ENCODE assay signal across 1 cellular context in the genomic region with DNA sequence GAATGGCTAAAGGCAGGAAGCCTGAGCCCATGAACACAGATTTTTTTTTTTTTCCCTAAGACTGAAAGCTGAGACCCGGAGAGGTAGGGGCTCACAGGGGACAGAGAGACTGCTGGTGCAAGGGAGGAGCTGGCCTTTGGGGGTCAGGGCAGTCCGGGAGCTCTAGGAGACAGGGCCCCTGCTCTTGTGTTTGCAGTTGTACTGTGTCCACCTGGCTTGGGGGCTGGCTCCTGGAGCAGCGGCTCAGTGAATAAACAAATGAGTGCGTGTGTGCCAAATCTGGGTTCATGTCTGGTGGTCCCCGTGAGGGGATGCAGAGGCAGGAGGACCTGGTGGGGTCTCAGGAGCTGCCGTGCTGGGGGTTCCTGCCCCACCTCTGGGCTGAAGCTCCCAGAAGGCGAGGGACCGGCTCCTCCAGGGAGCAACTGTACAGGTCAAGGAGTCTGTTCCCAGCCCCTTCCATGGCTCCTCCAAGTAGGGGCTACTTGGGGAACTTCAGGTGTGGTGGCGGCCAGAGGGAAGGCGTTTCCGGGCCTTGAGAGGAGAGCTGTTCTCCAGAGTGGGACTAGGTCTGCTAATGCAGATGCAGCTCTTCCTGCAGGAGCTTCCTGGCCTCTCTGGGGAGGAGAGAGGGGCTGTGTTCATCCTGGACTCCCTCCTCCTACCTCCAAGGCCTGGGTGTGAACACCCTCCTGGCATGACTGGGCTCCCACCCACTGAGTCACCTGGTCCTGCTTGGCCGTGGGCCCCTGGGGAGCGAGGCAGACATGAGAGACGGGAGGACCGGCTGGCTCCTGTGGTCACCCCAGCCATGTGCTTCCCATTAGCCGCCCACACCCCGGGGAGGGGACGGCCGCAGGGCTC.
TF ChIP-seq lines count a peak whose summit lies in the region.

No MANE protein-coding gene starts in this region.

TF ChIP-seq in HepG2, 621 proteins besides CTCF, POLR2A, EP300 and RAD21 (continued from another document and continues in another):
- TF ChIP-seq, protein P1, sequence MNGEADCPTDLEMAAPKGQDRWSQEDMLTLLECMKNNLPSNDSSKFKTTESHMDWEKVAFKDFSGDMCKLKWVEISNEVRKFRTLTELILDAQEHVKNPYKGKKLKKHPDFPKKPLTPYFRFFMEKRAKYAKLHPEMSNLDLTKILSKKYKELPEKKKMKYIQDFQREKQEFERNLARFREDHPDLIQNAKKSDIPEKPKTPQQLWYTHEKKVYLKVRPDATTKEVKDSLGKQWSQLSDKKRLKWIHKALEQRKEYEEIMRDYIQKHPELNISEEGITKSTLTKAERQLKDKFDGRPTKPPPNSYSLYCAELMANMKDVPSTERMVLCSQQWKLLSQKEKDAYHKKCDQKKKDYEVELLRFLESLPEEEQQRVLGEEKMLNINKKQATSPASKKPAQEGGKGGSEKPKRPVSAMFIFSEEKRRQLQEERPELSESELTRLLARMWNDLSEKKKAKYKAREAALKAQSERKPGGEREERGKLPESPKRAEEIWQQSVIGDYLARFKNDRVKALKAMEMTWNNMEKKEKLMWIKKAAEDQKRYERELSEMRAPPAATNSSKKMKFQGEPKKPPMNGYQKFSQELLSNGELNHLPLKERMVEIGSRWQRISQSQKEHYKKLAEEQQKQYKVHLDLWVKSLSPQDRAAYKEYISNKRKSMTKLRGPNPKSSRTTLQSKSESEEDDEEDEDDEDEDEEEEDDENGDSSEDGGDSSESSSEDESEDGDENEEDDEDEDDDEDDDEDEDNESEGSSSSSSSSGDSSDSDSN (CRISPR knock-in tag; IDR thresholded peaks at IDR 0.05) = peak; percentile 49
- TF ChIP-seq NBN (conservative IDR thresholded peaks at IDR 0.05) (no peak), ZNF841 (CRISPR knock-in tag; IDR thresholded peaks at IDR 0.05; ENCODE audit: borderline replicate concordance) (no peak), ZNF30 (CRISPR knock-in tag; IDR thresholded peaks at IDR 0.05) (peak; percentile 52; the same call in 1 of the 2 replicates), JUNB (CRISPR knock-in tag; IDR thresholded peaks at IDR 0.05; ENCODE audit: borderline replicate concordance) (no peak), YEATS4 (CRISPR knock-in tag; IDR thresholded peaks at IDR 0.05; ENCODE audit: borderline replicate concordance) (peak; percentile 55; the same call in 1 of the 2 replicates), ZKSCAN5 (CRISPR knock-in tag; IDR thresholded peaks at IDR 0.05) (no peak), ZNF282 (IDR thresholded peaks at IDR 0.05; ENCODE audit: partially characterized antibody) (no peak), ZNF598 (CRISPR knock-in tag; IDR thresholded peaks at IDR 0.05; ENCODE audit: borderline replicate concordance) (peak; percentile 72; the same call in 1 of the 2 replicates), ZNF354B (CRISPR knock-in tag; IDR thresholded peaks at IDR 0.05) (no peak), SNAPC2 (CRISPR knock-in tag; IDR thresholded peaks at IDR 0.05) (peak; percentile 97), HOXA3 (CRISPR knock-in tag; IDR thresholded peaks at IDR 0.05) (peak; percentile 49; the same call in 1 of the 2 replicates), FOSL1 (CRISPR knock-in tag; IDR thresholded peaks at IDR 0.05; ENCODE audit: borderline replicate concordance) (no peak), MED1 (CRISPR knock-in tag; IDR thresholded peaks at IDR 0.05) (peak; percentile 81), TARDBP (CRISPR knock-in tag; IDR thresholded peaks at IDR 0.05) (peak; percentile 95), FLYWCH1 (CRISPR knock-in tag; IDR thresholded peaks at IDR 0.05) (peak; percentile 77; the same call in 1 of the 2 replicates), ZNF766 (CRISPR knock-in tag; IDR thresholded peaks at IDR 0.05; ENCODE audit: borderline replicate concordance) (no peak), NKX3-1 (CRISPR knock-in tag; IDR thresholded peaks at IDR 0.05) (0 out of 2 replicates have a peak, but pooled peaks have one; percentile 36), ZNF780A (CRISPR knock-in tag; IDR thresholded peaks at IDR 0.05) (no peak; the same call in 1 of the 2 replicates), HOXA9 (CRISPR knock-in tag; IDR thresholded peaks at IDR 0.05; ENCODE audit: borderline replicate concordance) (no peak), MAFK (conservative IDR thresholded peaks at IDR 0.05 in 1 of 2, IDR thresholded peaks at IDR 0.05 in 1 of 2; ENCODE audit: low read length in 2 of 2) (no peak), RARG (CRISPR knock-in tag; IDR thresholded peaks at IDR 0.05; ENCODE audit: low read depth) (no peak), PHF21A (CRISPR knock-in tag; IDR thresholded peaks at IDR 0.05) (peak; percentile 90), TGIF2 (CRISPR knock-in tag; IDR thresholded peaks at IDR 0.05) (peak; percentile 85), MBD4 (IDR thresholded peaks at IDR 0.05; ENCODE audit: borderline replicate concordance, low read length) (no peak), CHD2 (IDR thresholded peaks at IDR 0.05; ENCODE audit: low read depth, low read length) (no peak), SIX1 (CRISPR knock-in tag; IDR thresholded peaks at IDR 0.05; ENCODE audit: borderline replicate concordance) (no peak; the same call in 1 of the 2 replicates), TBP (CRISPR knock-in tag; IDR thresholded peaks at IDR 0.05) (no peak), ZNF777 (CRISPR knock-in tag; IDR thresholded peaks at IDR 0.05) (peak; percentile 54; the same call in 1 of the 2 replicates), ZNF746 (CRISPR knock-in tag; IDR thresholded peaks at IDR 0.05) (0 out of 2 replicates have a peak, but pooled peaks have one; percentile 63)
- TF ChIP-seq, protein P2, sequence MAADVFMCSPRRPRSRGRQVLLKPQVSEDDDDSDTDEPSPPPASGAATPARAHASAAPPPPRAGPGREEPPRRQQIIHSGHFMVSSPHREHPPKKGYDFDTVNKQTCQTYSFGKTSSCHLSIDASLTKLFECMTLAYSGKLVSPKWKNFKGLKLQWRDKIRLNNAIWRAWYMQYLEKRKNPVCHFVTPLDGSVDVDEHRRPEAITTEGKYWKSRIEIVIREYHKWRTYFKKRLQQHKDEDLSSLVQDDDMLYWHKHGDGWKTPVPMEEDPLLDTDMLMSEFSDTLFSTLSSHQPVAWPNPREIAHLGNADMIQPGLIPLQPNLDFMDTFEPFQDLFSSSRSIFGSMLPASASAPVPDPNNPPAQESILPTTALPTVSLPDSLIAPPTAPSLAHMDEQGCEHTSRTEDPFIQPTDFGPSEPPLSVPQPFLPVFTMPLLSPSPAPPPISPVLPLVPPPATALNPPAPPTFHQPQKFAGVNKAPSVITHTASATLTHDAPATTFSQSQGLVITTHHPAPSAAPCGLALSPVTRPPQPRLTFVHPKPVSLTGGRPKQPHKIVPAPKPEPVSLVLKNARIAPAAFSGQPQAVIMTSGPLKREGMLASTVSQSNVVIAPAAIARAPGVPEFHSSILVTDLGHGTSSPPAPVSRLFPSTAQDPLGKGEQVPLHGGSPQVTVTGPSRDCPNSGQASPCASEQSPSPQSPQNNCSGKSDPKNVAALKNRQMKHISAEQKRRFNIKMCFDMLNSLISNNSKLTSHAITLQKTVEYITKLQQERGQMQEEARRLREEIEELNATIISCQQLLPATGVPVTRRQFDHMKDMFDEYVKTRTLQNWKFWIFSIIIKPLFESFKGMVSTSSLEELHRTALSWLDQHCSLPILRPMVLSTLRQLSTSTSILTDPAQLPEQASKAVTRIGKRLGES (CRISPR knock-in tag; IDR thresholded peaks at IDR 0.05; ENCODE audit: borderline replicate concordance) = no peak
- TF ChIP-seq, protein P3, sequence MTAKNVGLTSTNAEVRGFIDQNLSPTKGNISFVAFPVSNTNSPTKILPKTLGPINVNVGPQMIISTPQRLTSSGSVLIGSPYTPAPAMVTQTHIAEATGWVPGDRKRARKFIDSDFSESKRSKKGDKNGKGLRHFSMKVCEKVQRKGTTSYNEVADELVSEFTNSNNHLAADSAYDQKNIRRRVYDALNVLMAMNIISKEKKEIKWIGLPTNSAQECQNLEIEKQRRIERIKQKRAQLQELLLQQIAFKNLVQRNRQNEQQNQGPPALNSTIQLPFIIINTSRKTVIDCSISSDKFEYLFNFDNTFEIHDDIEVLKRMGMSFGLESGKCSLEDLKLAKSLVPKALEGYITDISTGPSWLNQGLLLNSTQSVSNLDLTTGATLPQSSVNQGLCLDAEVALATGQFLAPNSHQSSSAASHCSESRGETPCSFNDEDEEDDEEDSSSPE (CRISPR knock-in tag; IDR thresholded peaks at IDR 0.05) = peak; percentile 55; the same call in 1 of the 2 replicates
- TF ChIP-seq, protein P4, sequence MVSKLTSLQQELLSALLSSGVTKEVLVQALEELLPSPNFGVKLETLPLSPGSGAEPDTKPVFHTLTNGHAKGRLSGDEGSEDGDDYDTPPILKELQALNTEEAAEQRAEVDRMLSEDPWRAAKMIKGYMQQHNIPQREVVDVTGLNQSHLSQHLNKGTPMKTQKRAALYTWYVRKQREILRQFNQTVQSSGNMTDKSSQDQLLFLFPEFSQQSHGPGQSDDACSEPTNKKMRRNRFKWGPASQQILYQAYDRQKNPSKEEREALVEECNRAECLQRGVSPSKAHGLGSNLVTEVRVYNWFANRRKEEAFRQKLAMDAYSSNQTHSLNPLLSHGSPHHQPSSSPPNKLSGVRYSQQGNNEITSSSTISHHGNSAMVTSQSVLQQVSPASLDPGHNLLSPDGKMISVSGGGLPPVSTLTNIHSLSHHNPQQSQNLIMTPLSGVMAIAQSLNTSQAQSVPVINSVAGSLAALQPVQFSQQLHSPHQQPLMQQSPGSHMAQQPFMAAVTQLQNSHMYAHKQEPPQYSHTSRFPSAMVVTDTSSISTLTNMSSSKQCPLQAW (CRISPR knock-in tag; IDR thresholded peaks at IDR 0.05) = peak; percentile 76
- TF ChIP-seq, protein P5, sequence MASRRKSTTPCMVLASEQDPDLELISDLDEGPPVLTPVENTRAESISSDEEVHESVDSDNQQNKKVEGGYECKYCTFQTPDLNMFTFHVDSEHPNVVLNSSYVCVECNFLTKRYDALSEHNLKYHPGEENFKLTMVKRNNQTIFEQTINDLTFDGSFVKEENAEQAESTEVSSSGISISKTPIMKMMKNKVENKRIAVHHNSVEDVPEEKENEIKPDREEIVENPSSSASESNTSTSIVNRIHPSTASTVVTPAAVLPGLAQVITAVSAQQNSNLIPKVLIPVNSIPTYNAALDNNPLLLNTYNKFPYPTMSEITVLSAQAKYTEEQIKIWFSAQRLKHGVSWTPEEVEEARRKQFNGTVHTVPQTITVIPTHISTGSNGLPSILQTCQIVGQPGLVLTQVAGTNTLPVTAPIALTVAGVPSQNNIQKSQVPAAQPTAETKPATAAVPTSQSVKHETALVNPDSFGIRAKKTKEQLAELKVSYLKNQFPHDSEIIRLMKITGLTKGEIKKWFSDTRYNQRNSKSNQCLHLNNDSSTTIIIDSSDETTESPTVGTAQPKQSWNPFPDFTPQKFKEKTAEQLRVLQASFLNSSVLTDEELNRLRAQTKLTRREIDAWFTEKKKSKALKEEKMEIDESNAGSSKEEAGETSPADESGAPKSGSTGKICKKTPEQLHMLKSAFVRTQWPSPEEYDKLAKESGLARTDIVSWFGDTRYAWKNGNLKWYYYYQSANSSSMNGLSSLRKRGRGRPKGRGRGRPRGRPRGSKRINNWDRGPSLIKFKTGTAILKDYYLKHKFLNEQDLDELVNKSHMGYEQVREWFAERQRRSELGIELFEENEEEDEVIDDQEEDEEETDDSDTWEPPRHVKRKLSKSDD (CRISPR knock-in tag; IDR thresholded peaks at IDR 0.05; ENCODE audit: low read depth) = 0 out of 2 replicates have a peak, but pooled peaks have one; percentile 22
- TF ChIP-seq, protein P6, sequence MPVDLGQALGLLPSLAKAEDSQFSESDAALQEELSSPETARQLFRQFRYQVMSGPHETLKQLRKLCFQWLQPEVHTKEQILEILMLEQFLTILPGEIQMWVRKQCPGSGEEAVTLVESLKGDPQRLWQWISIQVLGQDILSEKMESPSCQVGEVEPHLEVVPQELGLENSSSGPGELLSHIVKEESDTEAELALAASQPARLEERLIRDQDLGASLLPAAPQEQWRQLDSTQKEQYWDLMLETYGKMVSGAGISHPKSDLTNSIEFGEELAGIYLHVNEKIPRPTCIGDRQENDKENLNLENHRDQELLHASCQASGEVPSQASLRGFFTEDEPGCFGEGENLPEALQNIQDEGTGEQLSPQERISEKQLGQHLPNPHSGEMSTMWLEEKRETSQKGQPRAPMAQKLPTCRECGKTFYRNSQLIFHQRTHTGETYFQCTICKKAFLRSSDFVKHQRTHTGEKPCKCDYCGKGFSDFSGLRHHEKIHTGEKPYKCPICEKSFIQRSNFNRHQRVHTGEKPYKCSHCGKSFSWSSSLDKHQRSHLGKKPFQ (CRISPR knock-in tag; IDR thresholded peaks at IDR 0.05; ENCODE audit: insufficient replicate concordance) = peak; percentile 100
- TF ChIP-seq, protein P7, sequence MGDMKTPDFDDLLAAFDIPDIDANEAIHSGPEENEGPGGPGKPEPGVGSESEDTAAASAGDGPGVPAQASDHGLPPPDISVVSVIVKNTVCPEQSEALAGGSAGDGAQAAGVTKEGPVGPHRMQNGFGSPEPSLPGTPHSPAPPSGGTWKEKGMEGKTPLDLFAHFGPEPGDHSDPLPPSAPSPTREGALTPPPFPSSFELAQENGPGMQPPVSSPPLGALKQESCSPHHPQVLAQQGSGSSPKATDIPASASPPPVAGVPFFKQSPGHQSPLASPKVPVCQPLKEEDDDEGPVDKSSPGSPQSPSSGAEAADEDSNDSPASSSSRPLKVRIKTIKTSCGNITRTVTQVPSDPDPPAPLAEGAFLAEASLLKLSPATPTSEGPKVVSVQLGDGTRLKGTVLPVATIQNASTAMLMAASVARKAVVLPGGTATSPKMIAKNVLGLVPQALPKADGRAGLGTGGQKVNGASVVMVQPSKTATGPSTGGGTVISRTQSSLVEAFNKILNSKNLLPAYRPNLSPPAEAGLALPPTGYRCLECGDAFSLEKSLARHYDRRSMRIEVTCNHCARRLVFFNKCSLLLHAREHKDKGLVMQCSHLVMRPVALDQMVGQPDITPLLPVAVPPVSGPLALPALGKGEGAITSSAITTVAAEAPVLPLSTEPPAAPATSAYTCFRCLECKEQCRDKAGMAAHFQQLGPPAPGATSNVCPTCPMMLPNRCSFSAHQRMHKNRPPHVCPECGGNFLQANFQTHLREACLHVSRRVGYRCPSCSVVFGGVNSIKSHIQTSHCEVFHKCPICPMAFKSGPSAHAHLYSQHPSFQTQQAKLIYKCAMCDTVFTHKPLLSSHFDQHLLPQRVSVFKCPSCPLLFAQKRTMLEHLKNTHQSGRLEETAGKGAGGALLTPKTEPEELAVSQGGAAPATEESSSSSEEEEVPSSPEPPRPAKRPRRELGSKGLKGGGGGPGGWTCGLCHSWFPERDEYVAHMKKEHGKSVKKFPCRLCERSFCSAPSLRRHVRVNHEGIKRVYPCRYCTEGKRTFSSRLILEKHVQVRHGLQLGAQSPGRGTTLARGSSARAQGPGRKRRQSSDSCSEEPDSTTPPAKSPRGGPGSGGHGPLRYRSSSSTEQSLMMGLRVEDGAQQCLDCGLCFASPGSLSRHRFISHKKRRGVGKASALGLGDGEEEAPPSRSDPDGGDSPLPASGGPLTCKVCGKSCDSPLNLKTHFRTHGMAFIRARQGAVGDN (CRISPR knock-in tag; IDR thresholded peaks at IDR 0.05) = peak; percentile 98
- TF ChIP-seq, protein P8, sequence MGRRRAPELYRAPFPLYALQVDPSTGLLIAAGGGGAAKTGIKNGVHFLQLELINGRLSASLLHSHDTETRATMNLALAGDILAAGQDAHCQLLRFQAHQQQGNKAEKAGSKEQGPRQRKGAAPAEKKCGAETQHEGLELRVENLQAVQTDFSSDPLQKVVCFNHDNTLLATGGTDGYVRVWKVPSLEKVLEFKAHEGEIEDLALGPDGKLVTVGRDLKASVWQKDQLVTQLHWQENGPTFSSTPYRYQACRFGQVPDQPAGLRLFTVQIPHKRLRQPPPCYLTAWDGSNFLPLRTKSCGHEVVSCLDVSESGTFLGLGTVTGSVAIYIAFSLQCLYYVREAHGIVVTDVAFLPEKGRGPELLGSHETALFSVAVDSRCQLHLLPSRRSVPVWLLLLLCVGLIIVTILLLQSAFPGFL (CRISPR knock-in tag; IDR thresholded peaks at IDR 0.05) = no peak
